Comparison of ENCODE assay signal across 9 cellular contexts in the genomic region with DNA sequence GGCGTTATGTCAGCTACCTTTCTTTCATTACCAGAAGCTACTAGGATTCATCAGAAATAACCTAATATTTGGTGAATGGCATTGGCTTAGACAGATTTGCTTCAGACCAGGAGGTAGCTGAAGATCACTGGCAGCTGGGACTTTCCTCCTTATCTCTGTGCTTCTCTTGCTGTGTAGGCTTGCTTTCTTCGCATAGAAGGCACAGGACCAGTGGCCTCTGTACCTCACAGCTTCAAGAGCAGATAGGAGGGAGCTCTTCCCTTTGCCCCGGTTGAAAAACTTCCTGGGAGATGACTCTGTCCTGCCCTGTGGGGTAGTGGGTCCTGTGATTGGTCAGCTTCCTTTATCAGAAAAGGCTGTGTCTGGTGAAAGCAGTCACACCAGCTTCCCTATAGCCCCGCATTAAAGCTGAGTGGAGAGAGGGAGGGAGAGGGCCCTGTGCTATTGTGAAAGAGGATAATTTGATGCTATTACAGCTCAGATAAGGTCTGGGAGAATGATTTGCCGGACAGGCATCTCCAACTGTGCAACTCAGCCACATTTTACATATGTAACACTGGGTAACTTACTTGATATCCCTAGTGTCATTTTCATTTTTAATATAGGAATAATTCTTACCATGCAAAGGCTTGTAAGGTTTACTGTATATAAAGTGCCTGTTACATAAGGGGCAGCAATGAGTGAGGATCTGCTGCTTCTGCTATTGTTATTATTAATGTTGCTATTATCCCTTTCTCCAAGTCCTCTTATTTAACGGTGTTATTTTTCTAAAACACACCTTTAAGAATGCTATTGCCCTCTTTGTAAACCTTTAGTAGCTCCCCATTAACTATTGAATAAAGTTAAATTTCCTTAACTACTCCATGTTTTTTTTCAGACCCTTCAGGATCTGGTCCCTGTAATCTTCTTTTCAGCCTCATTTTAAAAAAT. TPM values are rescaled to one million over a fixed set of nuclear protein-coding genes. Genes with fewer than 3 reads are reported as not detected.
DNase-seq lines count a peak whose midpoint lies in the region; ATAC-seq and TF ChIP-seq lines count a peak whose summit lies in the region.
"Had no signal": no experiment of that assay in that cellular context is flagged by ENCODE, and none has a peak within 500 bp of the region (broad histone marks: within the 10 kb centered on the region; RNA-seq: fewer than 3 reads in every experiment).

No MANE protein-coding gene starts in this region.

- no peaks in the 10 kb centered on the region for H3K27me3 ChIP-seq in AG04450 (ENCODE audit: control insufficient read depth, insufficient read depth, low read length)
- H3K27me3 ChIP-seq in body of pancreas, result no peaks in the 10 kb centered on the region
- no peaks in the 10 kb centered on the region for H3K27me3 ChIP-seq in mesenchymal stem cell (ENCODE audit: control insufficient read depth in 1 of 2, insufficient read depth in 1 of 2, low read length in 2 of 2)
- H3K27me3 ChIP-seq in CD8-positive, alpha-beta memory T cell (ENCODE audit: insufficient read depth, low read length, poor library complexity, severe bottlenecking), result no peaks in the 10 kb centered on the region
- H3K27me3 ChIP-seq: foreskin keratinocyte had no signal

- no peak overlapping the region for H3K23ac ChIP-seq in mesenchymal stem cell (ENCODE audit: low read length in 2 of 2)

- POLR2A ChIA-PET in AG04450 (lab: Yijun Ruan, JAX), result interaction anchor here (1.2 kb wide), 3 partner anchors 11 to 43 kb away, joined by 3 to 8 read pairs (median 3); no protein-coding TSS in a partner anchor
- POLR2A ChIA-PET in CD8-positive, alpha-beta memory T cell (lab: Charles Lee), result no interaction called here
- POLR2A ChIA-PET in activated CD8-positive, alpha-beta T cell treated with anti-CD3 and anti-CD28 coated beads, Interleukin-2, amount 10 ng/mL, durations not matched to agents 7 days and 5 days (lab: Charles Lee), result no interaction called here

- peak overlapping the region; percentile 80 for H3K27ac ChIP-seq in AG04450 (ENCODE audit: low read depth, low read length)
- peak overlapping the region in 1 of 4 donors; percentile 8 for H3K27ac ChIP-seq in body of pancreas
- H3K27ac ChIP-seq in mesenchymal stem cell (ENCODE audit: low read length, poor library complexity, severe bottlenecking), result peak overlapping the region; percentile 33
- no peak overlapping the region for H3K27ac ChIP-seq in CD8-positive, alpha-beta memory T cell (ENCODE audit: low read depth, low read length)
- H3K27ac ChIP-seq: foreskin keratinocyte had no signal

- no peak overlapping the region for H4K91ac ChIP-seq in mesenchymal stem cell (ENCODE audit: low read length)

- DNase-seq in AG04450 (ENCODE audit: low read depth, low spot score) (peak; percentile 67), LHCN-M2 (ENCODE audit: low read depth) (peak; percentile 48), body of pancreas (peak in 1 of 4 donors; percentile 24), mesenchymal stem cell (peak; percentile 79), NCI-H1694 (lab: John Stamatoyannopoulos, UW) (no peak)
- no peak for DNase-seq in CD8-positive, alpha-beta memory T cell
- DNase-seq in activated T-cell treated with anti-CD3 and anti-CD28 coated beads, Interleukin-2, amount 50 U/mL, for 24 hours, result no peak
- no peak for DNase-seq in activated CD8-positive, alpha-beta T cell treated with anti-CD3 and anti-CD28 coated beads, Interleukin-2, amount 10 ng/mL, durations not matched to agents 7 days and 5 days

- peaks cover 4 to 21% (median 8%) of the 10 kb centered on the region in 3 donors for H3K36me3 Mint-ChIP-seq in CD8-positive, alpha-beta memory T cell
- H3K36me3 Mint-ChIP-seq in activated T-cell treated with anti-CD3 and anti-CD28 coated beads, Interleukin-2, amount 50 U/mL, for 24 hours (ENCODE audit: low read depth), result peaks cover 21% of the 10 kb centered on the region
- no peaks in the 10 kb centered on the region for H3K36me3 Mint-ChIP-seq in activated CD8-positive, alpha-beta T cell treated with anti-CD3 and anti-CD28 coated beads, Interleukin-2, amount 10 ng/mL, durations not matched to agents 7 days and 5 days (ENCODE audit: low read depth)

- 47 to 55% methylated on average over 6 of the region's 6 CpGs for WGBS in body of pancreas, 2 donors
- WGBS in mesenchymal stem cell, result 53% methylated on average over 5 of the region's 6 CpGs

- H2AK5ac ChIP-seq in mesenchymal stem cell (ENCODE audit: low read length, severe bottlenecking), result no peak overlapping the region

- H2AFZ ChIP-seq in mesenchymal stem cell (ENCODE audit: low read depth, low read length), result no peak overlapping the region

- intact Hi-C loops in body of pancreas (cut with DNase I), result no loop called here

- H3K4ac ChIP-seq in mesenchymal stem cell (ENCODE audit: low read depth in 1 of 2, low read length in 2 of 2), result peak overlapping the region in 1 of 2 experiments; percentile 44

- CTCF ChIA-PET in AG04450 (lab: Charles Lee), result interaction anchor here (1.6 kb wide), 1 partner anchor 121 kb away, joined by 11 read pairs; no protein-coding TSS in a partner anchor
- CTCF ChIA-PET in CD8-positive, alpha-beta memory T cell (lab: Charles Lee), result no interaction called here
- CTCF ChIA-PET in activated CD8-positive, alpha-beta T cell treated with anti-CD3 and anti-CD28 coated beads, Interleukin-2, amount 10 ng/mL, durations not matched to agents 7 days and 5 days (lab: Charles Lee), result interaction anchor here (0.7 to 1.2 kb wide), 2 partner anchors 13 to 31 kb away, joined by 3 to 4 read pairs; a partner anchor contains a TSS

- peaks cover 16 to 33% (median 20%) of the 10 kb centered on the region in 3 donors for H3K4me1 Mint-ChIP-seq in CD8-positive, alpha-beta memory T cell
- H3K4me1 Mint-ChIP-seq in activated T-cell treated with anti-CD3 and anti-CD28 coated beads, Interleukin-2, amount 50 U/mL, for 24 hours (ENCODE audit: low read depth), result peaks cover 7% of the 10 kb centered on the region
- no peaks in the 10 kb centered on the region for H3K4me1 Mint-ChIP-seq in activated CD8-positive, alpha-beta T cell treated with anti-CD3 and anti-CD28 coated beads, Interleukin-2, amount 10 ng/mL, durations not matched to agents 7 days and 5 days (ENCODE audit: low read depth)

- no peak overlapping the region for H3K4me2 ChIP-seq in mesenchymal stem cell (ENCODE audit: low read length, poor library complexity, severe bottlenecking)

- ATAC-seq in body of pancreas, result peak; percentile 40
- ATAC-seq in activated CD8-positive, alpha-beta T cell treated with anti-CD3 and anti-CD28 coated beads, Interleukin-2, amount 10 ng/mL, durations not matched to agents 7 days and 5 days, result no peak
- ATAC-seq: foreskin keratinocyte had no signal

- H3K4me3 Mint-ChIP-seq in CD8-positive, alpha-beta memory T cell, result no peak overlapping the region
- no peak overlapping the region for H3K4me3 Mint-ChIP-seq in activated T-cell treated with anti-CD3 and anti-CD28 coated beads, Interleukin-2, amount 50 U/mL, for 24 hours
- no peak overlapping the region for H3K4me3 Mint-ChIP-seq in activated CD8-positive, alpha-beta T cell treated with anti-CD3 and anti-CD28 coated beads, Interleukin-2, amount 10 ng/mL, durations not matched to agents 7 days and 5 days

- no peak overlapping the region for H3K14ac ChIP-seq in mesenchymal stem cell (ENCODE audit: low read length in 2 of 2)

- TF ChIP-seq CTCF in AG04450 (IDR thresholded peaks at IDR 0.05; ENCODE audit: low read depth, low read length), result no peak
- no peak for TF ChIP-seq CTCF in body of pancreas (IDR thresholded peaks at IDR 0.05)

- H3K4me1 ChIP-seq in body of pancreas, result peaks cover 23% of the 10 kb centered on the region
- H3K4me1 ChIP-seq in mesenchymal stem cell (ENCODE audit: control insufficient read depth, insufficient read depth, low read depth, low read length), result peaks cover 10% of the 10 kb centered on the region
- H3K4me1 ChIP-seq in CD8-positive, alpha-beta memory T cell (ENCODE audit: insufficient read depth, low read length), result no peaks in the 10 kb centered on the region

- H3K4me3 ChIP-seq in AG04450 (ENCODE audit: low read depth, low read length) (0 out of 2 replicates have a peak overlapping the region, but pooled peaks have one; percentile 12), body of pancreas (no peak overlapping the region), mesenchymal stem cell (ENCODE audit: insufficient read depth in 1 of 2, low read depth in 1 of 2, low read length in 2 of 2) (no peak overlapping the region)
- no peak overlapping the region for H3K4me3 ChIP-seq in CD8-positive, alpha-beta memory T cell (ENCODE audit: low read length)

- no peak overlapping the region for H2BK15ac ChIP-seq in mesenchymal stem cell (ENCODE audit: low read depth, poor library complexity, severe bottlenecking)

- no peak overlapping the region for H2BK120ac ChIP-seq in mesenchymal stem cell (ENCODE audit: low read depth, low read length)

- no peak overlapping the region for H4K8ac ChIP-seq in mesenchymal stem cell (ENCODE audit: low read length)

- H3K18ac ChIP-seq in mesenchymal stem cell (ENCODE audit: low read depth in 1 of 2, low read length in 2 of 2), result peak overlapping the region; percentile 3 to 34

- H2BK5ac ChIP-seq in mesenchymal stem cell (ENCODE audit: low read depth, low read length, poor library complexity, severe bottlenecking), result no peak overlapping the region

- no peak for TF ChIP-seq POLR2A in body of pancreas (IDR thresholded peaks at IDR 0.05)

- peak overlapping the region; percentile 55 for H3K9ac ChIP-seq in mesenchymal stem cell (ENCODE audit: low read length)

- H3K79me1 ChIP-seq in mesenchymal stem cell (replicated peaks; ENCODE audit: low read length, poor library complexity, severe bottlenecking), result peaks cover 4% of the 10 kb centered on the region

- H3K27me3 Mint-ChIP-seq in CD8-positive, alpha-beta memory T cell, result no peaks in the 10 kb centered on the region
- H3K27me3 Mint-ChIP-seq in activated T-cell treated with anti-CD3 and anti-CD28 coated beads, Interleukin-2, amount 50 U/mL, for 24 hours, result no peaks in the 10 kb centered on the region
- no peaks in the 10 kb centered on the region for H3K27me3 Mint-ChIP-seq in activated CD8-positive, alpha-beta T cell treated with anti-CD3 and anti-CD28 coated beads, Interleukin-2, amount 10 ng/mL, durations not matched to agents 7 days and 5 days (ENCODE audit: low read depth)

- H3K9me3 Mint-ChIP-seq in CD8-positive, alpha-beta memory T cell, result peaks cover 0 to 2% (median 0%) of the 10 kb centered on the region in 5 donors
- peaks cover 2% of the 10 kb centered on the region for H3K9me3 Mint-ChIP-seq in activated T-cell treated with anti-CD3 and anti-CD28 coated beads, Interleukin-2, amount 50 U/mL, for 24 hours
- H3K9me3 Mint-ChIP-seq in activated CD8-positive, alpha-beta T cell treated with anti-CD3 and anti-CD28 coated beads, Interleukin-2, amount 10 ng/mL, durations not matched to agents 7 days and 5 days (ENCODE audit: insufficient read depth), result no peaks in the 10 kb centered on the region

- H3K27ac Mint-ChIP-seq in CD8-positive, alpha-beta memory T cell, result no peak overlapping the region
- H3K27ac Mint-ChIP-seq in activated T-cell treated with anti-CD3 and anti-CD28 coated beads, Interleukin-2, amount 50 U/mL, for 24 hours, result no peak overlapping the region
- H3K27ac Mint-ChIP-seq in activated CD8-positive, alpha-beta T cell treated with anti-CD3 and anti-CD28 coated beads, Interleukin-2, amount 10 ng/mL, durations not matched to agents 7 days and 5 days, result no peak overlapping the region

- H3K9me3 ChIP-seq in AG04450 (ENCODE audit: control insufficient read depth, insufficient read depth, low read length) (no peaks in the 10 kb centered on the region), body of pancreas (no peaks in the 10 kb centered on the region), mesenchymal stem cell (ENCODE audit: control insufficient read depth, low read length) (no peaks in the 10 kb centered on the region)
- H3K9me3 ChIP-seq in CD8-positive, alpha-beta memory T cell (ENCODE audit: low read length), result no peaks in the 10 kb centered on the region

- H3K36me3 ChIP-seq in body of pancreas (replicated peaks in 1 of 2; ENCODE audit: insufficient read depth in 1 of 2, low read depth in 2 of 2) (no peaks in the 10 kb centered on the region), mesenchymal stem cell (ENCODE audit: control insufficient read depth in 1 of 2, insufficient read depth in 2 of 2, low read depth in 1 of 2, low read length in 2 of 2) (no peaks in the 10 kb centered on the region)
- no peaks in the 10 kb centered on the region for H3K36me3 ChIP-seq in CD8-positive, alpha-beta memory T cell (ENCODE audit: insufficient read depth, low read length)

- peak overlapping the region in 1 of 2 experiments; percentile 49 for H2BK12ac ChIP-seq in mesenchymal stem cell (ENCODE audit: low read length in 2 of 2)

RNA-seq across cellular contexts. Expression of a gene that starts 31.6 kb away (rescaled TPM):
- polyA plus RNA-seq in AG04450 (2011; rRNA removed), result 66.5 and 69.6 TPM in 2 replicates
- 98.8 and 115 TPM in 2 replicates for polyA minus RNA-seq in AG04450 (2011; rRNA and poly(A)+ RNA removed)
- total RNA-seq in LHCN-M2 (2014; rRNA removed), result 32.4 and 35.1 TPM in 2 replicates
- 16.3 TPM for polyA plus RNA-seq in LHCN-M2 (2012)
- total RNA-seq in body of pancreas, result 10 to 100 TPM; 25.1 to 89.0 TPM
- polyA plus RNA-seq in mesenchymal stem cell (2013, experiment 1 of 2), result 48.8 TPM
- polyA plus RNA-seq in mesenchymal stem cell (2013, experiment 2 of 2), result 49.0 TPM
- 10 to 100 TPM; 43.4 to 48.0 TPM for total RNA-seq in CD8-positive, alpha-beta memory T cell
- 47.6 TPM for polyA plus RNA-seq in CD8-positive, alpha-beta memory T cell
- total RNA-seq in activated CD8-positive, alpha-beta T cell treated with anti-CD3 and anti-CD28 coated beads, Interleukin-2, amount 10 ng/mL, durations not matched to agents 7 days and 5 days, result 10 to 100 TPM; 43.3 to 45.8 TPM

Comparison
In these comparisons a context has a peak if more than half of its experiments do, and no peak if none do; other contexts are left out.
1. DNase-seq: peak in AG04450 (single experiment), LHCN-M2 (single experiment) and mesenchymal stem cell (single experiment); none in CD8-positive, alpha-beta memory T cell (0 of 5), activated T-cell treated with anti-CD3 and anti-CD28 coated beads, Interleukin-2, amount 50 U/mL, for 24 hours (single experiment), NCI-H1694 (single experiment) and activated CD8-positive, alpha-beta T cell treated with anti-CD3 and anti-CD28 coated beads, Interleukin-2, amount 10 ng/mL, durations not matched to agents 7 days and 5 days (single experiment).